ENCODE assay signal across 8 cellular contexts in genomic region chr9:114505187-114506081, GRCh38. TPM values are rescaled to one million over a fixed set of nuclear protein-coding genes. Genes with fewer than 3 reads are reported as not detected.
A peak's percentile ranks its signal among the peaks of the same experiment; 100 is the strongest.
DNase-seq lines count a peak whose midpoint lies in the region; ATAC-seq and TF ChIP-seq lines count a peak whose summit lies in the region.

Gene WHRN, minus strand, starts transcription at chr9:114505473. Its CDS starts 672 bp downstream, at chr9:114504801.

- CTCF ChIA-PET in T-cell (lab: Charles Lee): interaction anchor here in 1 of 2 donors (1.3 to 2.4 kb wide), 4 partner anchors 17 to 148 kb away, joined by 3 to 13 read pairs (median 10); no protein-coding TSS in a partner anchor

- H3K4me3 ChIP-seq in HFF-Myc (replicated peaks; ENCODE audit: low read depth, low read length): peak within 1 kb of the TSS; percentile 66
- peak within 1 kb of the TSS; percentile 89 for H3K4me3 ChIP-seq in adipocyte (ENCODE audit: low read length)
- peak within 1 kb of the TSS; percentile 20 to 69 (median 58) for H3K4me3 ChIP-seq in heart left ventricle
- peak within 1 kb of the TSS; percentile 76 for H3K4me3 ChIP-seq in parathyroid adenoma (ENCODE audit: low read depth, low read length)
- H3K4me3 ChIP-seq in thoracic aorta: peak within 1 kb of the TSS; percentile 75

- H3K9ac ChIP-seq in adipocyte (ENCODE audit: low read length) (peak within 1 kb of the TSS; percentile 78), parathyroid adenoma (no peak within 1 kb of the TSS)

- peak within 1 kb of the TSS; percentile 86 for H2AFZ ChIP-seq in parathyroid adenoma

- no peaks in the 10 kb centered on the region for H3K36me3 Mint-ChIP-seq in T-cell

- H3K4me1 ChIP-seq in adipocyte (ENCODE audit: control insufficient read depth, insufficient read depth, low read length) (no peaks in the 10 kb centered on the region), heart left ventricle (peaks cover 0 to 18% (median 6%) of the 10 kb centered on the region in 12 donors), parathyroid adenoma (no peaks in the 10 kb centered on the region), thoracic aorta (ENCODE audit: control insufficient read depth in 1 of 2, low read depth in 2 of 2) (peaks cover 0 to 16% of the 10 kb centered on the region in 2 donors)

- H3K27me3 Mint-ChIP-seq in T-cell: peaks cover 20 to 27% of the 10 kb centered on the region in 2 donors

- WGBS in heart left ventricle, 4 donors: 1 to 2% (median 2%) methylated on average over 29 to 75 of the region's 75 CpGs

- peak within 1 kb of the TSS; percentile 93 for H3K4me2 ChIP-seq in parathyroid adenoma (ENCODE audit: low read length)

- POLR2A ChIA-PET in T-cell (lab: Charles Lee): no interaction called here

- peak; percentile 83 to 92 (median 86) for ATAC-seq in T-cell (replicated peaks in 1 of 4)
- ATAC-seq in heart left ventricle: peak; percentile 76 to 98 (median 95)
- peak; percentile 47 for ATAC-seq in thoracic aorta (ENCODE audit: insufficient number of reproducible peaks, low FRiP score, low read depth)

- H3K4me3 Mint-ChIP-seq in T-cell: peak within 1 kb of the TSS; percentile 79 to 85 (median 80)

- peak within 1 kb of the TSS in 1 of 2 donors; percentile 52 for H3K27ac Mint-ChIP-seq in T-cell

- DNase-seq in Daoy (ENCODE audit: low read depth) (peak; percentile 99), HFF-Myc (ENCODE audit: extremely low read depth, low read depth) (peak; percentile 54), NCI-H128 (lab: John Stamatoyannopoulos, UW; ENCODE audit: unreplicated experiment) (peak; percentile 90), T-cell (peak; percentile 63 to 95 (median 88)), adipocyte (ENCODE audit: low read depth) (peak; percentile 98), heart left ventricle (peak; percentile 89 to 94 (median 90)), thoracic aorta (ENCODE audit: low spot score) (peak; percentile 72)

- intact Hi-C loops in heart left ventricle (cut with DNase I): no loop called here

- TF ChIP-seq CTCF in HFF-Myc (IDR thresholded peaks at IDR 0.05; ENCODE audit: low read depth, low read length, missing control alignments) (no peak), heart left ventricle (IDR thresholded peaks at IDR 0.05) (no peak), parathyroid adenoma (IDR thresholded peaks at IDR 0.05) (no peak), thoracic aorta (IDR thresholded peaks at IDR 0.05) (no peak)

- H3K9me3 ChIP-seq in adipocyte (ENCODE audit: control insufficient read depth, low read length) (no peaks in the 10 kb centered on the region), heart left ventricle (no peaks in the 10 kb centered on the region), parathyroid adenoma (ENCODE audit: control insufficient read depth, low read length) (no peaks in the 10 kb centered on the region), thoracic aorta (no peaks in the 10 kb centered on the region)

- no peaks in the 10 kb centered on the region for H3K9me3 Mint-ChIP-seq in T-cell

- peak in 1 of 2 donors; percentile 53 for TF ChIP-seq POLR2A in heart left ventricle (IDR thresholded peaks at IDR 0.05)

- peaks cover 18 to 40% (median 40%) of the 10 kb centered on the region in 3 donors for H3K4me1 Mint-ChIP-seq in T-cell

- H3K36me3 ChIP-seq in adipocyte (ENCODE audit: control insufficient read depth, insufficient read depth, low read length, severe bottlenecking) (no peaks in the 10 kb centered on the region), heart left ventricle (no peaks in the 10 kb centered on the region), parathyroid adenoma (ENCODE audit: control insufficient read depth, insufficient read depth, low read length) (no peaks in the 10 kb centered on the region), thoracic aorta (no peaks in the 10 kb centered on the region)

- H3K79me2 ChIP-seq in parathyroid adenoma: no peaks in the 10 kb centered on the region

- H3K27me3 ChIP-seq in adipocyte (replicated peaks; ENCODE audit: control insufficient read depth, insufficient read depth, low read length) (peaks cover 23% of the 10 kb centered on the region), heart left ventricle (peaks cover 5 to 76% (median 48%) of the 10 kb centered on the region in 9 donors), parathyroid adenoma (ENCODE audit: control insufficient read depth, insufficient read depth, low read length) (no peaks in the 10 kb centered on the region), thoracic aorta (replicated peaks; ENCODE audit: insufficient read depth) (no peaks in the 10 kb centered on the region)

- peak within 1 kb of the TSS in 1 of 12 donors; percentile 86 for H3K27ac ChIP-seq in heart left ventricle
- H3K27ac ChIP-seq in parathyroid adenoma: peak within 1 kb of the TSS; percentile 47
- H3K27ac ChIP-seq in thoracic aorta: no peak within 1 kb of the TSS

RNA-seq across cellular contexts. Expression of gene WHRN, which starts in this region (rescaled TPM):
- 1.3 and 1.6 TPM in 2 replicates for total RNA-seq in Daoy (2014; rRNA removed; shearing (Covaris generic))
- total RNA-seq in T-cell (10 to 100 TPM; 11.4 to 46.0 (median 13.0) TPM), heart left ventricle (1 to 10 TPM in 3 of 9 donors, under 1 TPM in 6; 0.12 to 1.4 (median 0.56) TPM), thoracic aorta (1 to 10 TPM; 4.1 to 5.1 TPM)
- polyA plus RNA-seq in heart left ventricle: under 1 TPM; 0.37 to 0.61 TPM
